1 cellular context compared by ENCODE assay signal in the genomic region with DNA sequence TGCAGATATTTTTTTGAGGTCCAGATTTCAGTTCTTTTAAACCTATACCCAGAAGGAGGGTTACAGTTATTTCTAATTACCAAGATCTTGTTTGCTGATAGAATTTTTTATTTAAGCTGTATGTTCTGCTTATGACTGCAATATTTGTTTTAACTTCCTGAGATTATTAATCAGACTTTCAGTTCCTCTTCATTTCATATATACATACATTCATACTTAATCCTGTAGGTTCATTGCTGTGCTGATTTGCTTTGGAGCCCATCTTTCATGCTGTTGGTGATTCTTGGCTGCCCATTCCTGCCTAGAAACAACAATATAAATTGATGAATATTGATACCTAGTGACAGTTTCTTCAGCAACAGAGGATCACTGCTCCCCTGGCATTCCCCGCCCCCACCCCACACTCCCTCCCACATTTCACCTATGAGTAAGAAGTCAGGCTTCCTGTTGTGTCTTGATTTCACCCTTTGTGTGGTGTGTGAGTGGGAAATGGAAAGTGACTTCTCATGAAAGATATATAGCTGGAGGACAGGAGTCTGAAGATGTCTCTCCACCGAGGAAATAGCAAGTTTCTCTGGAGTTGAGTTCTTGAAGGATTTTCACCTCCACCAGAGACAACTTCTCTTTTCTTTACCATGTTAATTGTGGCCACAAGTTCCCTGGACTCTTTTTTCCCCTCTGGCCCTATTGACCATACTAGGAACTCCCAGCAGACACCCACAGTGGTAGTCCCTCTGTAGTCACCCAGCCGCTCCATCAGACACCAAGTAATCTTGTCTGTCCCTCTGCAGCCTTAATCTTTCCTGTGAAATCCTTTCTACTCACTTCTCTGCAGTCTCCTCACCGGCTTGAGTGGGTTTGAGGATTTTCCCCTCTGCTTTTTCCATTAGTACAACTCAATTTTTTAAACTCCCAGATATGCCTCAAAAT.
TF ChIP-seq lines count a peak whose summit lies in the region.

No MANE protein-coding gene starts in this region.

TF ChIP-seq in HepG2, 621 proteins besides CTCF, POLR2A, EP300 and RAD21 (continued from another document):
- TF ChIP-seq, protein P1, sequence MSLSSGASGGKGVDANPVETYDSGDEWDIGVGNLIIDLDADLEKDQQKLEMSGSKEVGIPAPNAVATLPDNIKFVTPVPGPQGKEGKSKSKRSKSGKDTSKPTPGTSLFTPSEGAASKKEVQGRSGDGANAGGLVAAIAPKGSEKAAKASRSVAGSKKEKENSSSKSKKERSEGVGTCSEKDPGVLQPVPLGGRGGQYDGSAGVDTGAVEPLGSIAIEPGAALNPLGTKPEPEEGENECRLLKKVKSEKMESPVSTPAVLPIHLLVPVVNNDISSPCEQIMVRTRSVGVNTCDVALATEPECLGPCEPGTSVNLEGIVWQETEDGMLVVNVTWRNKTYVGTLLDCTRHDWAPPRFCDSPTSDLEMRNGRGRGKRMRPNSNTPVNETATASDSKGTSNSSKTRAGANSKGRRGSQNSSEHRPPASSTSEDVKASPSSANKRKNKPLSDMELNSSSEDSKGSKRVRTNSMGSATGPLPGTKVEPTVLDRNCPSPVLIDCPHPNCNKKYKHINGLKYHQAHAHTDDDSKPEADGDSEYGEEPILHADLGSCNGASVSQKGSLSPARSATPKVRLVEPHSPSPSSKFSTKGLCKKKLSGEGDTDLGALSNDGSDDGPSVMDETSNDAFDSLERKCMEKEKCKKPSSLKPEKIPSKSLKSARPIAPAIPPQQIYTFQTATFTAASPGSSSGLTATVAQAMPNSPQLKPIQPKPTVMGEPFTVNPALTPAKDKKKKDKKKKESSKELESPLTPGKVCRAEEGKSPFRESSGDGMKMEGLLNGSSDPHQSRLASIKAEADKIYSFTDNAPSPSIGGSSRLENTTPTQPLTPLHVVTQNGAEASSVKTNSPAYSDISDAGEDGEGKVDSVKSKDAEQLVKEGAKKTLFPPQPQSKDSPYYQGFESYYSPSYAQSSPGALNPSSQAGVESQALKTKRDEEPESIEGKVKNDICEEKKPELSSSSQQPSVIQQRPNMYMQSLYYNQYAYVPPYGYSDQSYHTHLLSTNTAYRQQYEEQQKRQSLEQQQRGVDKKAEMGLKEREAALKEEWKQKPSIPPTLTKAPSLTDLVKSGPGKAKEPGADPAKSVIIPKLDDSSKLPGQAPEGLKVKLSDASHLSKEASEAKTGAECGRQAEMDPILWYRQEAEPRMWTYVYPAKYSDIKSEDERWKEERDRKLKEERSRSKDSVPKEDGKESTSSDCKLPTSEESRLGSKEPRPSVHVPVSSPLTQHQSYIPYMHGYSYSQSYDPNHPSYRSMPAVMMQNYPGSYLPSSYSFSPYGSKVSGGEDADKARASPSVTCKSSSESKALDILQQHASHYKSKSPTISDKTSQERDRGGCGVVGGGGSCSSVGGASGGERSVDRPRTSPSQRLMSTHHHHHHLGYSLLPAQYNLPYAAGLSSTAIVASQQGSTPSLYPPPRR (CRISPR knock-in tag; IDR thresholded peaks at IDR 0.05; ENCODE audit: borderline replicate concordance): no peak
